ENCODE assay signal across 18 cellular contexts in genomic region chr3:9204253-9205005, GRCh38. TPM values are rescaled to one million over a fixed set of nuclear protein-coding genes. Genes with fewer than 3 reads are reported as not detected.
DNase-seq lines count a peak whose midpoint lies in the region; ATAC-seq and TF ChIP-seq lines count a peak whose summit lies in the region.
"Had no signal": no experiment of that assay in that cellular context is flagged by ENCODE, and none has a peak within 500 bp of the region (broad histone marks: within the 10 kb centered on the region; RNA-seq: fewer than 3 reads in every experiment).

No MANE protein-coding gene starts in this region.

- WGBS in ectodermal cell, 2 experiments: 30 to 35% methylated on average over 15 to 17 of the region's 17 CpGs

- no peaks in the 10 kb centered on the region for H3K27me3 ChIP-seq in ectodermal cell (ENCODE audit: control insufficient read depth, insufficient read depth, low read length, poor library complexity, severe bottlenecking)
- H3K27me3 ChIP-seq: colonic mucosa, esophagus squamous epithelium had no signal

- DNase-seq in NCI-H1092 treated with DMSO at 0.1 percent for 48 hours (lab: John Stamatoyannopoulos, UW): peak; percentile 30
- no peak for DNase-seq in NCI-H1092 (lab: John Stamatoyannopoulos, UW)
- DNase-seq in mucosa of descending colon: no peak
- no peak for DNase-seq in activated CD8-positive, alpha-beta memory T cell treated with anti-CD3 and anti-CD28 coated beads, Interleukin-2, amount 50 U/mL, for 48 hours
- DNase-seq in EL: no peak
- DNase-seq: activated naive CD8-positive, alpha-beta T cell treated with anti-CD3 and anti-CD28 coated beads, Interleukin-2, amount 10 ng/mL, durations not matched to agents 7 days and 5 days; CD4-positive, alpha-beta T cell; colonic mucosa; esophagus squamous epithelium; NCI-H1436; NCI-H446; psoas muscle; stimulated activated CD4-positive, alpha-beta T cell treated with anti-CD3 and anti-CD28 coated beads, Interleukin-2, amount 100 ng/mL, for 24 hours had no signal

- H3K9me3 ChIP-seq in ectodermal cell (ENCODE audit: control insufficient read depth, low read length) (no peaks in the 10 kb centered on the region), mucosa of descending colon (no peaks in the 10 kb centered on the region)
- H3K9me3 ChIP-seq: colonic mucosa, esophagus squamous epithelium, psoas muscle had no signal

- ATAC-seq in mucosa of descending colon (peak; percentile 44), GM21825 (IDR thresholded peaks at IDR 0.05; ENCODE audit: unreplicated experiment) (no peak)
- ATAC-seq: activated CD4-positive, CD25-positive, alpha-beta regulatory T cell treated with anti-CD3 and anti-CD28 coated beads, Interleukin-2, amount 50 U/mL, for 24 hours; psoas muscle had no signal

- TF ChIP-seq CTCF in mucosa of descending colon (IDR thresholded peaks at IDR 0.05): no peak

- H3K4me3 ChIP-seq in ectodermal cell (ENCODE audit: insufficient read depth, low read depth, low read length) (no peak overlapping the region), mucosa of descending colon (no peak overlapping the region)
- H3K4me3 ChIP-seq: colonic mucosa, esophagus squamous epithelium, psoas muscle had no signal

- H3K36me3 ChIP-seq in ectodermal cell (ENCODE audit: control insufficient read depth, insufficient read depth, low read length) (no peaks in the 10 kb centered on the region), mucosa of descending colon (ENCODE audit: low read depth) (no peaks in the 10 kb centered on the region)
- H3K36me3 ChIP-seq: colonic mucosa, esophagus squamous epithelium had no signal

- peaks cover 56% of the 10 kb centered on the region for H3K4me1 ChIP-seq in ectodermal cell (ENCODE audit: control insufficient read depth, insufficient read depth, low read length)
- H3K4me1 ChIP-seq in mucosa of descending colon (ENCODE audit: low read depth): peaks cover 4% of the 10 kb centered on the region
- H3K4me1 ChIP-seq: colonic mucosa, esophagus squamous epithelium, psoas muscle had no signal

- H3K27ac ChIP-seq in ectodermal cell (ENCODE audit: insufficient read depth, low read depth, low read length, poor library complexity, severe bottlenecking) (peak overlapping the region; percentile 87), temporal lobe (ENCODE audit: low read depth, low read length) (peak overlapping the region; percentile 82)
- H3K27ac ChIP-seq: 22Rv1, colonic mucosa, esophagus squamous epithelium, psoas muscle had no signal

- intact Hi-C loops in mucosa of descending colon (cut with DNase I, micrococcal nuclease): no loop called here

RNA-seq across cellular contexts. Expression of gene SRGAP3, which starts 45.0 kb away (rescaled TPM):
- polyA plus RNA-seq in ectodermal cell (2013, experiment 1 of 4): 32.9 TPM
- polyA plus RNA-seq in ectodermal cell (2013, experiment 2 of 4): 30.2 TPM
- 26.0 TPM for polyA plus RNA-seq in ectodermal cell (2013, experiment 3 of 4)
- polyA plus RNA-seq in ectodermal cell (2013, experiment 4 of 4): 34.2 TPM
- 1 to 10 TPM; 6.4 to 9.0 (median 8.6) TPM for total RNA-seq in mucosa of descending colon
- 74.3 TPM for total RNA-seq in temporal lobe
